ENCODE assay signal across 8 cellular contexts in genomic region chr3:161104561-161105551, GRCh38. TPM values are rescaled to one million over a fixed set of nuclear protein-coding genes. Genes with fewer than 3 reads are reported as not detected.
DNase-seq lines count a peak whose midpoint lies in the region; ATAC-seq and TF ChIP-seq lines count a peak whose summit lies in the region.

A gene with protein sequence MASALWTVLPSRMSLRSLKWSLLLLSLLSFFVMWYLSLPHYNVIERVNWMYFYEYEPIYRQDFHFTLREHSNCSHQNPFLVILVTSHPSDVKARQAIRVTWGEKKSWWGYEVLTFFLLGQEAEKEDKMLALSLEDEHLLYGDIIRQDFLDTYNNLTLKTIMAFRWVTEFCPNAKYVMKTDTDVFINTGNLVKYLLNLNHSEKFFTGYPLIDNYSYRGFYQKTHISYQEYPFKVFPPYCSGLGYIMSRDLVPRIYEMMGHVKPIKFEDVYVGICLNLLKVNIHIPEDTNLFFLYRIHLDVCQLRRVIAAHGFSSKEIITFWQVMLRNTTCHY (minus strand): TSS chr3:161105349. CDS start chr3:161086754, 18,595 bp downstream.

- H3K27me3 Mint-ChIP-seq in activated B cell treated with CpG ODN at 0.5 μM for 24 hours (peaks cover 8% of the 10 kb centered on the region), endothelial cell (ENCODE audit: unreplicated experiment) (peaks cover 9% of the 10 kb centered on the region)

- H3K27ac ChIP-seq in mesenchymal stem cell (ENCODE audit: low read length, poor library complexity, severe bottlenecking): no peak within 1 kb of the TSS
- H3K27ac ChIP-seq in OCI-LY7 (ENCODE audit: low read depth, low read length, poor library complexity, severe bottlenecking): no peak within 1 kb of the TSS

- H3K4me3 ChIP-seq in GM06990 (replicated peaks; ENCODE audit: low read depth, low read length) (peak within 1 kb of the TSS; percentile 50), mesenchymal stem cell (ENCODE audit: insufficient read depth in 1 of 2, low read depth in 1 of 2, low read length in 2 of 2) (peak within 1 kb of the TSS; percentile 57 to 87), OCI-LY7 (ENCODE audit: low read depth, low read length, poor library complexity, severe bottlenecking) (no peak within 1 kb of the TSS)

- BruUV-seq in OCI-LY7 (replicated peaks; lab: Mats Ljungman, UMichigan): no TSS peak

- DNase-seq in GM06990 (ENCODE audit: extremely low read depth, insufficient read length) (peak; percentile 70), HuH-7.5 (ENCODE audit: low spot score) (peak; percentile 49), activated B cell treated with CpG ODN at 0.5 μM for 24 hours (peak; percentile 39), endothelial cell (ENCODE audit: low spot score) (peak; percentile 52), mesenchymal stem cell (peak; percentile 76), OCI-LY7 (ENCODE audit: low spot score) (no peak)
- DNase-seq in stimulated activated CD8-positive, alpha-beta memory T cell treated with anti-CD3 and anti-CD28 coated beads, Interleukin-7, amount 100 ng/mL, for 48 hours (ENCODE audit: extremely low read depth in 1 of 2, low read depth in 1 of 2): peak; percentile 1 to 4

- H3K18ac ChIP-seq in mesenchymal stem cell (ENCODE audit: low read depth in 1 of 2, low read length in 2 of 2): peak within 1 kb of the TSS; percentile 59 to 94

- peak within 1 kb of the TSS; percentile 25 to 62 for H3K23ac ChIP-seq in mesenchymal stem cell (ENCODE audit: low read length in 2 of 2)

- H3K4ac ChIP-seq in mesenchymal stem cell (ENCODE audit: low read depth in 1 of 2, low read length in 2 of 2): peak within 1 kb of the TSS; percentile 56 to 100

- no peaks in the 10 kb centered on the region for H3K36me3 Mint-ChIP-seq in activated B cell treated with CpG ODN at 0.5 μM for 24 hours (ENCODE audit: low read depth)
- no peaks in the 10 kb centered on the region for H3K36me3 Mint-ChIP-seq in endothelial cell (ENCODE audit: low read depth, unreplicated experiment)

- H3K4me1 ChIP-seq in mesenchymal stem cell (ENCODE audit: control insufficient read depth, insufficient read depth, low read depth, low read length) (peaks cover 5% of the 10 kb centered on the region), OCI-LY7 (ENCODE audit: insufficient read depth, low read length, poor library complexity, severe bottlenecking) (no peaks in the 10 kb centered on the region)

- H3K27ac Mint-ChIP-seq in activated B cell treated with CpG ODN at 0.5 μM for 24 hours (no peak within 1 kb of the TSS), endothelial cell (ENCODE audit: unreplicated experiment) (no peak within 1 kb of the TSS)

- no peaks in the 10 kb centered on the region; the same call in 1 of the 2 replicates for H3K27me3 ChIP-seq in GM06990 (replicated peaks; ENCODE audit: control insufficient read depth, insufficient read depth, low read length)
- no peaks in the 10 kb centered on the region for H3K27me3 ChIP-seq in mesenchymal stem cell (ENCODE audit: control insufficient read depth in 1 of 2, insufficient read depth in 1 of 2, low read length in 2 of 2)

- peak within 1 kb of the TSS; percentile 91 for H2BK120ac ChIP-seq in mesenchymal stem cell (ENCODE audit: low read depth, low read length)

- no peaks in the 10 kb centered on the region for H4K20me1 ChIP-seq in OCI-LY7 (ENCODE audit: insufficient read depth, low read length)

- H3K9ac ChIP-seq in mesenchymal stem cell (ENCODE audit: low read length): peak within 1 kb of the TSS; percentile 89

- H2AK5ac ChIP-seq in mesenchymal stem cell (ENCODE audit: low read length, severe bottlenecking): no peak within 1 kb of the TSS

- no peaks in the 10 kb centered on the region for H3K9me3 ChIP-seq in mesenchymal stem cell (ENCODE audit: control insufficient read depth, low read length)
- H3K9me3 ChIP-seq in OCI-LY7 (ENCODE audit: low read length): no peaks in the 10 kb centered on the region

- peak within 1 kb of the TSS; percentile 46 for H2AFZ ChIP-seq in mesenchymal stem cell (ENCODE audit: low read depth, low read length)
- H2AFZ ChIP-seq in OCI-LY7 (ENCODE audit: low read length): no peak within 1 kb of the TSS

- H3K4me2 ChIP-seq in mesenchymal stem cell (ENCODE audit: low read length, poor library complexity, severe bottlenecking) (peak within 1 kb of the TSS; percentile 74), OCI-LY7 (ENCODE audit: low read length) (no peak within 1 kb of the TSS)

- CTCF ChIA-PET in activated B cell treated with CpG ODN at 0.5 μM for 24 hours (lab: Charles Lee): interaction anchor here (1.0 to 1.8 kb wide), 3 partner anchors 8 to 170 kb away, joined by 3 to 7 read pairs (median 5); no protein-coding TSS in a partner anchor
- CTCF ChIA-PET in OCI-LY7 (lab: Charles Lee; ENCODE audit: unreplicated experiment): no interaction called here

- no peak within 1 kb of the TSS for H2BK5ac ChIP-seq in mesenchymal stem cell (ENCODE audit: low read depth, low read length, poor library complexity, severe bottlenecking)

- H2BK12ac ChIP-seq in mesenchymal stem cell (ENCODE audit: low read length in 2 of 2): peak within 1 kb of the TSS; percentile 50 to 67

- no peak for TF ChIP-seq CTCF in GM06990 (IDR thresholded peaks at IDR 0.05; ENCODE audit: insufficient read depth, low read length, poor library complexity, severe bottlenecking)
- no peak for TF ChIP-seq CTCF in activated B cell treated with CpG ODN at 0.5 μM for 24 hours (IDR thresholded peaks at IDR 0.05)
- TF ChIP-seq CTCF in endothelial cell (IDR thresholded peaks at IDR 0.05; ENCODE audit: unreplicated experiment): no peak
- no peak for TF ChIP-seq CTCF in OCI-LY7 (conservative IDR thresholded peaks at IDR 0.05; ENCODE audit: low read length)

- H3K9me2 ChIP-seq in OCI-LY7 (ENCODE audit: insufficient read depth, low read length): no peaks in the 10 kb centered on the region

- H3K36me3 ChIP-seq in GM06990 (ENCODE audit: control insufficient read depth, insufficient read depth, low read length): no peaks in the 10 kb centered on the region
- H3K36me3 ChIP-seq in mesenchymal stem cell (ENCODE audit: control insufficient read depth in 1 of 2, insufficient read depth in 2 of 2, low read depth in 1 of 2, low read length in 2 of 2): peaks cover 0 to 29% of the 10 kb centered on the region in 2 experiments
- H3K36me3 ChIP-seq in OCI-LY7 (ENCODE audit: insufficient read depth, low read length): no peaks in the 10 kb centered on the region

- intact Hi-C loops in activated B cell treated with CpG ODN at 0.5 μM for 24 hours (cut with micrococcal nuclease): loop anchor here (1.0 to 10.0 kb wide), 5 partner anchors 36 to 350 kb away; partner anchors contain the start of genes NMD3 and PPM1L
- intact Hi-C loops in OCI-LY7 (cut with micrococcal nuclease; ENCODE audit: unreplicated experiment): no loop called here

- peak within 1 kb of the TSS; percentile 97 for H4K91ac ChIP-seq in mesenchymal stem cell (ENCODE audit: low read length)

- H4K8ac ChIP-seq in mesenchymal stem cell (ENCODE audit: low read length): peak within 1 kb of the TSS; percentile 100

- H3K4me3 Mint-ChIP-seq in activated B cell treated with CpG ODN at 0.5 μM for 24 hours (peak within 1 kb of the TSS; percentile 82), endothelial cell (ENCODE audit: unreplicated experiment) (peak within 1 kb of the TSS; percentile 88)

- peaks cover 12% of the 10 kb centered on the region for H3K4me1 Mint-ChIP-seq in activated B cell treated with CpG ODN at 0.5 μM for 24 hours
- H3K4me1 Mint-ChIP-seq in endothelial cell (ENCODE audit: unreplicated experiment): peaks cover 4% of the 10 kb centered on the region

- H2BK15ac ChIP-seq in mesenchymal stem cell (ENCODE audit: low read depth, poor library complexity, severe bottlenecking): peak within 1 kb of the TSS; percentile 97

- ATAC-seq in GM21576 (IDR thresholded peaks at IDR 0.05; ENCODE audit: unreplicated experiment) (peak; percentile 76), activated B cell treated with CpG ODN at 0.5 μM for 24 hours (ENCODE audit: low read depth) (peak; percentile 85)

- no peaks in the 10 kb centered on the region for H3K9me3 Mint-ChIP-seq in activated B cell treated with CpG ODN at 0.5 μM for 24 hours
- H3K9me3 Mint-ChIP-seq in endothelial cell (ENCODE audit: unreplicated experiment): no peaks in the 10 kb centered on the region

- 4% methylated on average over 97 of the region's 97 CpGs for WGBS in mesenchymal stem cell

- POLR2A ChIA-PET in activated B cell treated with CpG ODN at 0.5 μM for 24 hours (lab: Charles Lee) (interaction anchor here (0.6 to 1.6 kb wide), 5 partner anchors 35 to 142 kb away, joined by 3 to 8 read pairs (median 5); no protein-coding TSS in a partner anchor), OCI-LY7 (lab: Charles Lee) (no interaction called here)

- no peaks in the 10 kb centered on the region for H3K79me1 ChIP-seq in mesenchymal stem cell (replicated peaks; ENCODE audit: low read length, poor library complexity, severe bottlenecking)

- no peaks in the 10 kb centered on the region for H3K79me2 ChIP-seq in OCI-LY7 (ENCODE audit: insufficient read depth, low read depth, low read length)

- peak within 1 kb of the TSS in 1 of 2 experiments; percentile 68 for H3K14ac ChIP-seq in mesenchymal stem cell (ENCODE audit: low read length in 2 of 2)

RNA-seq across cellular contexts. Expression of the gene that starts here (rescaled TPM):
- total RNA-seq in activated B cell treated with CpG ODN at 0.5 μM for 24 hours (4.6 and 8.5 TPM in 2 replicates), endothelial cell (ENCODE audit: unreplicated experiment) (6.6 TPM), OCI-LY7 (2022) (not detected in 2 replicates)
- polyA plus RNA-seq in mesenchymal stem cell (2013, experiment 1 of 2): 16.9 TPM
- polyA plus RNA-seq in mesenchymal stem cell (2013, experiment 2 of 2): 17.0 TPM
- not detected in 2 replicates for total RNA-seq in OCI-LY7 (2014; rRNA removed; shearing (Covaris generic))
